Comparison of ENCODE assay signal across 13 cellular contexts in the genomic region with DNA sequence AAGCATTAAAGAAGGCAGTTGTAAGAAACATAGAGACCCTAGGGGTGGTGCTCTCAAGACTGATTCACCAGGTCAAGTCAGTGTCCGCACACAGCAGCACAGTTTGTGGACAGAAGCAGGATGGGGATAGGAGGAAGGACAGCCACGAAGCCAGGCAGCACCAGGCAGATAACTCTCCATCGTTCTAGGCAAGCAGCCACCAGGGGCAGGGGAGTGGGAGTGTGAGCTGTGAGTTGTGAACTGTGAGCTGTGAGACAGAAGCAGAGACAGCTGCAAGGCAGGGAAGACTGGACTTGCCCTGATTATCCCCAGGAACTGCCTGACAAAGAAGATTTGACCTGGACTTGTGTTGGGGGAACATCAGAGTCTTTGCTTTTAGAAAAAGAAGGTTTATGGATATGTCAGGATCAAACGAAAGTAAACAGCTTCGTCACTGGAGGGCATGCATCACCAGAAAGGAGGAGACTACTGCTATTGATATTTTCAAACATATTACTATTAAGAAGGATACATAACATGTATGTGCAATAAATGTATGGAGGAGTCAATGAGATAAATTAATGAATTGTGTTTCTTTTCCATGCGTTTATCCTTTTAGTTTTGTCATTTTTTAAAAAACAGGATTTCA.
DNase-seq lines count a peak whose midpoint lies in the region; ATAC-seq and TF ChIP-seq lines count a peak whose summit lies in the region.
"Had no signal": no experiment of that assay in that cellular context is flagged by ENCODE, and none has a peak within 500 bp of the region (broad histone marks: within the 10 kb centered on the region; RNA-seq: fewer than 3 reads in every experiment).

No MANE protein-coding gene starts in this region.

- H3K27me3 Mint-ChIP-seq in HFFc6 (ENCODE audit: insufficient read depth) (peaks cover 8% of the 10 kb centered on the region), endothelial cell (ENCODE audit: unreplicated experiment) (peaks cover 1% of the 10 kb centered on the region)

- no peak for DNase-seq in HFFc6
- peak; percentile 24 for DNase-seq in SHP77 treated with DMSO at 0.1 percent for 48 hours (lab: John Stamatoyannopoulos, UW)
- peak; percentile 37 for DNase-seq in endothelial cell (ENCODE audit: low spot score)
- DNase-seq in pons (ENCODE audit: low spot score) = peak; percentile 32
- DNase-seq in T1000 (lab: John Stamatoyannopoulos, UW) = no peak
- no peak for DNase-seq in left lung
- no peak for DNase-seq in stimulated activated naive CD4-positive, alpha-beta T cell (lab: John Stamatoyannopoulos, UW)
- DNase-seq: activated CD4-positive, alpha-beta T cell treated with anti-CD3 and anti-CD28 coated beads for 1 hour; Karpas-422; NCI-H345; sigmoid colon; thyroid gland had no signal

- H3K4me3 Mint-ChIP-seq in HFFc6 (0 out of 2 replicates have a peak overlapping the region, but pooled peaks have one; percentile 0), endothelial cell (ENCODE audit: unreplicated experiment) (no peak overlapping the region)

- no peak overlapping the region for H3K27ac Mint-ChIP-seq in HFFc6
- H3K27ac Mint-ChIP-seq in endothelial cell (ENCODE audit: unreplicated experiment) = no peak overlapping the region

- no peak for TF ChIP-seq CTCF in HFFc6 (IDR thresholded peaks at IDR 0.05)
- no peak for TF ChIP-seq CTCF in endothelial cell (IDR thresholded peaks at IDR 0.05; ENCODE audit: unreplicated experiment)
- TF ChIP-seq CTCF in left lung (IDR thresholded peaks at IDR 0.05) = no peak

- no peaks in the 10 kb centered on the region; the same call in 1 of the 2 replicates for H3K36me3 Mint-ChIP-seq in HFFc6 (ENCODE audit: low read depth)
- H3K36me3 Mint-ChIP-seq in endothelial cell (ENCODE audit: low read depth, unreplicated experiment) = no peaks in the 10 kb centered on the region

- intact Hi-C loops in left lung (cut with DNase I) = no loop called here

- no peak overlapping the region for H3K27ac ChIP-seq in left lung
- H3K27ac ChIP-seq: sigmoid colon, thyroid gland had no signal

- H3K9me3 ChIP-seq in left lung = peaks cover 0 to 4% of the 10 kb centered on the region in 2 donors
- H3K9me3 ChIP-seq: sigmoid colon, thyroid gland had no signal

- H3K9me3 Mint-ChIP-seq in HFFc6 = peaks cover 5% of the 10 kb centered on the region
- H3K9me3 Mint-ChIP-seq in endothelial cell (ENCODE audit: unreplicated experiment) = no peaks in the 10 kb centered on the region

- H3K4me1 ChIP-seq in left lung = no peaks in the 10 kb centered on the region
- H3K4me1 ChIP-seq: sigmoid colon, thyroid gland had no signal

- no peaks in the 10 kb centered on the region for H3K36me3 ChIP-seq in left lung
- H3K36me3 ChIP-seq: sigmoid colon, thyroid gland had no signal

- peaks cover 14% of the 10 kb centered on the region for H3K4me1 Mint-ChIP-seq in HFFc6 (ENCODE audit: low read depth)
- H3K4me1 Mint-ChIP-seq in endothelial cell (ENCODE audit: unreplicated experiment) = peaks cover 4% of the 10 kb centered on the region

- no peaks in the 10 kb centered on the region for H3K27me3 ChIP-seq in left lung
- H3K27me3 ChIP-seq: sigmoid colon, thyroid gland had no signal

- no peak overlapping the region for H3K4me3 ChIP-seq in left lung
- H3K4me3 ChIP-seq: sigmoid colon, thyroid gland had no signal

- ATAC-seq in HG03520 (IDR thresholded peaks at IDR 0.05; ENCODE audit: unreplicated experiment) (no peak), left lung (no peak)

Comparison
In these comparisons a context has a peak if more than half of its experiments do, and no peak if none do; other contexts are left out.
1. DNase-seq: peak in SHP77 treated with DMSO at 0.1 percent for 48 hours (single experiment), endothelial cell (single experiment) and pons (single experiment); none in HFFc6 (single experiment), T1000 (single experiment), left lung (0 of 2) and stimulated activated naive CD4-positive, alpha-beta T cell (0 of 6).